1 cellular context compared by ENCODE assay signal in genomic region chr4:48557478-48557877, GRCh38.
TF ChIP-seq lines count a peak whose summit lies in the region.

No MANE protein-coding gene starts in this region.

TF ChIP-seq in GM12878, 131 proteins besides CTCF, POLR2A, EP300 and RAD21 (continued from another document):
- TF ChIP-seq PBX3 (IDR thresholded peaks at IDR 0.05; ENCODE audit: insufficient replicate concordance, low read depth, low read length): no peak
